In genomic region chr2:105256431-105257047, GRCh38 we compare ENCODE assay signal across 19 cellular contexts. TPM values are rescaled to one million over a fixed set of nuclear protein-coding genes. Genes with fewer than 3 reads are reported as not detected.
DNase-seq lines count a peak whose midpoint lies in the region; ATAC-seq, FAIRE-seq and TF ChIP-seq lines count a peak whose summit lies in the region.
"Had no signal": no experiment of that assay in that cellular context is flagged by ENCODE, and none has a peak within 500 bp of the region (broad histone marks: within the 10 kb centered on the region; RNA-seq: fewer than 3 reads in every experiment).

No MANE protein-coding gene starts in this region.

- H2BK5ac ChIP-seq in mesendoderm (ENCODE audit: low read length) = no peak overlapping the region

- H3K79me1 ChIP-seq in mesendoderm (ENCODE audit: low read length) = no peaks in the 10 kb centered on the region

- intact Hi-C loops in CD4-positive, alpha-beta T cell (cut with DNase I, micrococcal nuclease) = no loop called here

- no peak overlapping the region for H4K8ac ChIP-seq in mesendoderm (ENCODE audit: low read depth, low read length)

- no peak for FAIRE-seq in RCC 7860 (lab: Jason Lieb, UNC)
- FAIRE-seq: H1 had no signal

- no peak overlapping the region for H3K27ac ChIP-seq in mesendoderm (ENCODE audit: low read depth, low read length)
- H3K27ac ChIP-seq in CD4-positive, alpha-beta T cell (ENCODE audit: low read depth, low read length) = no peak overlapping the region
- H3K27ac ChIP-seq: PC-9 had no signal

- POLR2A ChIA-PET in CD4-positive, alpha-beta T cell (lab: Charles Lee) = interaction anchor here (0.6 kb wide), 1 partner anchor 328 kb away, joined by 3 read pairs; no protein-coding TSS in a partner anchor

- H3K4me1 Mint-ChIP-seq in endothelial cell (ENCODE audit: unreplicated experiment) = no peaks in the 10 kb centered on the region
- H3K4me1 Mint-ChIP-seq in CD4-positive, alpha-beta T cell (ENCODE audit: low read depth) = no peaks in the 10 kb centered on the region
- H3K4me1 Mint-ChIP-seq in activated T-cell treated with anti-CD3 and anti-CD28 coated beads, Interleukin-2, amount 50 U/mL, for 72 hours (ENCODE audit: low read depth) = no peaks in the 10 kb centered on the region
- H3K4me1 Mint-ChIP-seq: CD8-positive, alpha-beta memory T cell had no signal

- H3K23ac ChIP-seq in mesendoderm (ENCODE audit: low read length) = no peak overlapping the region

- no peaks in the 10 kb centered on the region for H3K36me3 Mint-ChIP-seq in endothelial cell (ENCODE audit: low read depth, unreplicated experiment)
- H3K36me3 Mint-ChIP-seq in CD4-positive, alpha-beta T cell (ENCODE audit: low read depth) = no peaks in the 10 kb centered on the region
- no peaks in the 10 kb centered on the region for H3K36me3 Mint-ChIP-seq in activated T-cell treated with anti-CD3 and anti-CD28 coated beads, Interleukin-2, amount 50 U/mL, for 72 hours (ENCODE audit: insufficient read depth in 2 of 2)
- H3K36me3 Mint-ChIP-seq: CD8-positive, alpha-beta memory T cell had no signal

- no peak overlapping the region for H3K18ac ChIP-seq in mesendoderm (ENCODE audit: low read length)

- no peaks in the 10 kb centered on the region for H3K9me3 ChIP-seq in CD4-positive, alpha-beta T cell (ENCODE audit: control insufficient read depth, low read length)

- no peak overlapping the region for H3K4ac ChIP-seq in mesendoderm (ENCODE audit: low read depth, low read length)

- H4K5ac ChIP-seq in mesendoderm (ENCODE audit: low read length) = no peak overlapping the region

- H2AK5ac ChIP-seq in mesendoderm (ENCODE audit: low read length) = no peak overlapping the region

- ATAC-seq in GM19455 (IDR thresholded peaks at IDR 0.05; ENCODE audit: unreplicated experiment) = no peak
- no peak for ATAC-seq in CD4-positive, alpha-beta T cell (ENCODE audit: poor library complexity)
- no peak for ATAC-seq in activated T-cell treated with anti-CD3 and anti-CD28 coated beads, Interleukin-2, amount 50 U/mL, for 72 hours (replicated peaks in 1 of 2)
- ATAC-seq: Right ventricle myocardium inferior had no signal

- DNase-seq in RCC 7860 (ENCODE audit: low spot score) (peak; percentile 32), endothelial cell (ENCODE audit: low spot score) (no peak), mesendoderm (peak; percentile 68), NCI-H526 treated with DMSO at 0.1 percent for 48 hours (lab: John Stamatoyannopoulos, UW) (no peak)
- DNase-seq in CD4-positive, alpha-beta T cell = no peak
- no peak for DNase-seq in activated T-cell treated with anti-CD3 and anti-CD28 coated beads, Interleukin-2, amount 50 U/mL, for 72 hours
- DNase-seq: CD8-positive, alpha-beta memory T cell; KBM-7; NCI-H1092 treated with DMSO at 0.1 percent for 48 hours; NCI-H187; NCI-H446 treated with DMSO at 0.1 percent for 48 hours; NCI-H774; PC-9 had no signal

- H3K9me3 Mint-ChIP-seq in endothelial cell (ENCODE audit: unreplicated experiment) = no peaks in the 10 kb centered on the region
- H3K9me3 Mint-ChIP-seq in CD4-positive, alpha-beta T cell = no peaks in the 10 kb centered on the region
- H3K9me3 Mint-ChIP-seq in activated T-cell treated with anti-CD3 and anti-CD28 coated beads, Interleukin-2, amount 50 U/mL, for 72 hours = no peaks in the 10 kb centered on the region
- H3K9me3 Mint-ChIP-seq: CD8-positive, alpha-beta memory T cell had no signal

- no peak overlapping the region for H3K4me3 Mint-ChIP-seq in endothelial cell (ENCODE audit: unreplicated experiment)
- no peak overlapping the region for H3K4me3 Mint-ChIP-seq in CD4-positive, alpha-beta T cell
- H3K4me3 Mint-ChIP-seq in activated T-cell treated with anti-CD3 and anti-CD28 coated beads, Interleukin-2, amount 50 U/mL, for 72 hours = no peak overlapping the region
- H3K4me3 Mint-ChIP-seq: CD8-positive, alpha-beta memory T cell had no signal

- no peaks in the 10 kb centered on the region for H3K79me2 ChIP-seq in mesendoderm (ENCODE audit: control insufficient read depth, insufficient read depth, low read length)

- CTCF ChIA-PET in CD4-positive, alpha-beta T cell (lab: Charles Lee) = no interaction called here

- no peak overlapping the region for H2BK15ac ChIP-seq in mesendoderm (replicated peaks; ENCODE audit: low read depth)

- H3K27me3 ChIP-seq in mesendoderm (ENCODE audit: insufficient read depth, low read length, poor library complexity) = no peaks in the 10 kb centered on the region
- no peaks in the 10 kb centered on the region for H3K27me3 ChIP-seq in CD4-positive, alpha-beta T cell (ENCODE audit: control insufficient read depth, insufficient read depth, low read length)

- peak overlapping the region; percentile 45 for H3K27ac Mint-ChIP-seq in endothelial cell (ENCODE audit: unreplicated experiment)
- no peak overlapping the region for H3K27ac Mint-ChIP-seq in CD4-positive, alpha-beta T cell
- no peak overlapping the region for H3K27ac Mint-ChIP-seq in activated T-cell treated with anti-CD3 and anti-CD28 coated beads, Interleukin-2, amount 50 U/mL, for 72 hours

- H3K9ac ChIP-seq in mesendoderm (ENCODE audit: low read length) = no peak overlapping the region

- H3K4me2 ChIP-seq in mesendoderm (ENCODE audit: low read length) = no peak overlapping the region
- H3K4me2 ChIP-seq: PC-9 had no signal

- no peaks in the 10 kb centered on the region for H3K36me3 ChIP-seq in mesendoderm (ENCODE audit: control insufficient read depth, insufficient read depth, low read length)

- no peak for TF ChIP-seq CTCF in endothelial cell (IDR thresholded peaks at IDR 0.05; ENCODE audit: unreplicated experiment)
- TF ChIP-seq CTCF in CD4-positive, alpha-beta T cell (IDR thresholded peaks at IDR 0.05) = no peak

- H3K56ac ChIP-seq in mesendoderm (ENCODE audit: low read length) = no peak overlapping the region

- peaks cover 6% of the 10 kb centered on the region for H3K27me3 Mint-ChIP-seq in endothelial cell (ENCODE audit: unreplicated experiment)
- H3K27me3 Mint-ChIP-seq in CD4-positive, alpha-beta T cell = no peaks in the 10 kb centered on the region
- peaks cover 4% of the 10 kb centered on the region for H3K27me3 Mint-ChIP-seq in activated T-cell treated with anti-CD3 and anti-CD28 coated beads, Interleukin-2, amount 50 U/mL, for 72 hours (ENCODE audit: low read depth)
- H3K27me3 Mint-ChIP-seq: CD8-positive, alpha-beta memory T cell had no signal

- H3K4me3 ChIP-seq in mesendoderm (ENCODE audit: low read length) = no peak overlapping the region
- H3K4me3 ChIP-seq: PC-9 had no signal

- no peak overlapping the region for H2BK120ac ChIP-seq in mesendoderm (ENCODE audit: low read depth, low read length)

- WGBS in mesendoderm (ENCODE audit: extremely low coverage, insufficient coverage, low lambda C conversion rate) = no CpG with 5 or more reads among the region's 11 CpGs

- no peaks in the 10 kb centered on the region for H3K4me1 ChIP-seq in mesendoderm (ENCODE audit: control insufficient read depth, low read depth, low read length)

RNA-seq across cellular contexts. Expression of gene GPR45, which starts 15.0 kb away (rescaled TPM):
- total RNA-seq in endothelial cell (ENCODE audit: unreplicated experiment) = 0.21 TPM
- polyA plus RNA-seq in mesendoderm (2013, experiment 1 of 2) = 0.20 TPM
- polyA plus RNA-seq in mesendoderm (2013, experiment 2 of 2) = 0.17 TPM
- not detected for total RNA-seq in CD4-positive, alpha-beta T cell
- total RNA-seq in activated T-cell treated with anti-CD3 and anti-CD28 coated beads, Interleukin-2, amount 50 U/mL, for 72 hours = not detected
- total RNA-seq: CD8-positive, alpha-beta memory T cell; H1; MCF 10A; PC-9; Right ventricle myocardium inferior had no signal
- polyA plus RNA-seq: AG04450; BJ; CD8-positive, alpha-beta memory T cell had no signal

Comparison
In these comparisons a context has a peak if more than half of its experiments do, and no peak if none do; other contexts are left out.
1. DNase-seq: peak in RCC 7860 (single experiment) and mesendoderm (single experiment); none in endothelial cell (single experiment), CD4-positive, alpha-beta T cell (0 of 10), activated T-cell treated with anti-CD3 and anti-CD28 coated beads, Interleukin-2, amount 50 U/mL, for 72 hours (0 of 2) and NCI-H526 treated with DMSO at 0.1 percent for 48 hours (single experiment).